In the genomic region with DNA sequence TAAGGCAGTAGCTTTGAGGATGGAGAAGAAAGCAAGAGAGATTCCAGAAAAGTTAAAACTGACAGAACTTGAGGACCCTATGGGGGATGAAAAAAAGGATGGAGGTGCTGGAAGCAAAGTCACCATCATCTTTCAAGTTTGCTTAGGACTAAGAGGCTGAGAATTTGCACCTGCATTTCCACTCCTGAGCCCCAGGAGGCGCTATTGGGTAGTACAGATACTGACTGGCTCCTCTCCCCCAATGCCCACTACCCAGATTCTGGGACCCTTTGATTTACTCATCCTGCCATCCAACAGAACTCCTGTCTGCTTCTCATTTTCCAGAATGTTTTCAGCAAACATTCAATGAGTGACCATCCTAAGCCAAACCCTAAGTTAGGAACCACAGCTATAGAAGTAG, we compare ENCODE assay signal across 1 cellular context.
TF ChIP-seq lines count a peak whose summit lies in the region.

No MANE protein-coding gene starts in this region.

TF ChIP-seq in HepG2, 621 proteins besides CTCF, POLR2A, EP300 and RAD21 (continued from another document):
- TF ChIP-seq, protein P1, sequence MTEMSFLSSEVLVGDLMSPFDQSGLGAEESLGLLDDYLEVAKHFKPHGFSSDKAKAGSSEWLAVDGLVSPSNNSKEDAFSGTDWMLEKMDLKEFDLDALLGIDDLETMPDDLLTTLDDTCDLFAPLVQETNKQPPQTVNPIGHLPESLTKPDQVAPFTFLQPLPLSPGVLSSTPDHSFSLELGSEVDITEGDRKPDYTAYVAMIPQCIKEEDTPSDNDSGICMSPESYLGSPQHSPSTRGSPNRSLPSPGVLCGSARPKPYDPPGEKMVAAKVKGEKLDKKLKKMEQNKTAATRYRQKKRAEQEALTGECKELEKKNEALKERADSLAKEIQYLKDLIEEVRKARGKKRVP (CRISPR knock-in tag; IDR thresholded peaks at IDR 0.05), result no peak
- TF ChIP-seq SOX5 (CRISPR knock-in tag; IDR thresholded peaks at IDR 0.05; ENCODE audit: borderline replicate concordance) (no peak), KDM3A (CRISPR knock-in tag; IDR thresholded peaks at IDR 0.05; ENCODE audit: low read depth) (no peak), HOXA5 (CRISPR knock-in tag; IDR thresholded peaks at IDR 0.05) (no peak), XRCC5 (optimal IDR thresholded peaks at IDR 0.05; ENCODE audit: low read length) (no peak), SPEN (CRISPR knock-in tag; IDR thresholded peaks at IDR 0.05; ENCODE audit: low read depth) (no peak), ZNF329 (CRISPR knock-in tag; IDR thresholded peaks at IDR 0.05; ENCODE audit: low read depth) (no peak)
- TF ChIP-seq, protein P2, sequence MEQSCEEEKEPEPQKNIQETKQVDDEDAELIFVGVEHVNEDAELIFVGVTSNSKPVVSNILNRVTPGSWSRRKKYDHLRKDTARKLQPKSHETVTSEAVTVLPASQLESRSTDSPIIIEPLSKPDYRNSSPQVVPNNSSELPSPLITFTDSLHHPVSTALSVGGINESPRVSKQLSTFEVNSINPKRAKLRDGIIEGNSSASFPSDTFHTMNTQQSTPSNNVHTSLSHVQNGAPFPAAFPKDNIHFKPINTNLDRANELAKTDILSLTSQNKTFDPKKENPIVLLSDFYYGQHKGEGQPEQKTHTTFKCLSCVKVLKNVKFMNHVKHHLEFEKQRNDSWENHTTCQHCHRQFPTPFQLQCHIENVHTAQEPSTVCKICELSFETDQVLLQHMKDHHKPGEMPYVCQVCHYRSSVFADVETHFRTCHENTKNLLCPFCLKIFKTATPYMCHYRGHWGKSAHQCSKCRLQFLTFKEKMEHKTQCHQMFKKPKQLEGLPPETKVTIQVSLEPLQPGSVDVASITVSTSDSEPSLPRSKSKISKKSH (CRISPR knock-in tag; IDR thresholded peaks at IDR 0.05; ENCODE audit: borderline replicate concordance), result no peak
